ENCODE assay signal across 2 cellular contexts in genomic region chr21:45766055-45766454, GRCh38.
TF ChIP-seq lines count a peak whose summit lies in the region.

No MANE protein-coding gene starts in this region.

TF ChIP-seq in SK-N-SH, 30 proteins besides CTCF, POLR2A, EP300 and RAD21 (continued from another document):
- TF ChIP-seq, protein P1, sequence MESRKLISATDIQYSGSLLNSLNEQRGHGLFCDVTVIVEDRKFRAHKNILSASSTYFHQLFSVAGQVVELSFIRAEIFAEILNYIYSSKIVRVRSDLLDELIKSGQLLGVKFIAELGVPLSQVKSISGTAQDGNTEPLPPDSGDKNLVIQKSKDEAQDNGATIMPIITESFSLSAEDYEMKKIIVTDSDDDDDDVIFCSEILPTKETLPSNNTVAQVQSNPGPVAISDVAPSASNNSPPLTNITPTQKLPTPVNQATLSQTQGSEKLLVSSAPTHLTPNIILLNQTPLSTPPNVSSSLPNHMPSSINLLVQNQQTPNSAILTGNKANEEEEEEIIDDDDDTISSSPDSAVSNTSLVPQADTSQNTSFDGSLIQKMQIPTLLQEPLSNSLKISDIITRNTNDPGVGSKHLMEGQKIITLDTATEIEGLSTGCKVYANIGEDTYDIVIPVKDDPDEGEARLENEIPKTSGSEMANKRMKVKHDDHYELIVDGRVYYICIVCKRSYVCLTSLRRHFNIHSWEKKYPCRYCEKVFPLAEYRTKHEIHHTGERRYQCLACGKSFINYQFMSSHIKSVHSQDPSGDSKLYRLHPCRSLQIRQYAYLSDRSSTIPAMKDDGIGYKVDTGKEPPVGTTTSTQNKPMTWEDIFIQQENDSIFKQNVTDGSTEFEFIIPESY (IDR thresholded peaks at IDR 0.05; ENCODE audit: borderline replicate concordance, low read depth): no peak
- TF ChIP-seq, protein P2, sequence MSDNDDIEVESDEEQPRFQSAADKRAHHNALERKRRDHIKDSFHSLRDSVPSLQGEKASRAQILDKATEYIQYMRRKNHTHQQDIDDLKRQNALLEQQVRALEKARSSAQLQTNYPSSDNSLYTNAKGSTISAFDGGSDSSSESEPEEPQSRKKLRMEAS (IDR thresholded peaks at IDR 0.05; ENCODE audit: low read depth): no peak
- TF ChIP-seq, protein P3, sequence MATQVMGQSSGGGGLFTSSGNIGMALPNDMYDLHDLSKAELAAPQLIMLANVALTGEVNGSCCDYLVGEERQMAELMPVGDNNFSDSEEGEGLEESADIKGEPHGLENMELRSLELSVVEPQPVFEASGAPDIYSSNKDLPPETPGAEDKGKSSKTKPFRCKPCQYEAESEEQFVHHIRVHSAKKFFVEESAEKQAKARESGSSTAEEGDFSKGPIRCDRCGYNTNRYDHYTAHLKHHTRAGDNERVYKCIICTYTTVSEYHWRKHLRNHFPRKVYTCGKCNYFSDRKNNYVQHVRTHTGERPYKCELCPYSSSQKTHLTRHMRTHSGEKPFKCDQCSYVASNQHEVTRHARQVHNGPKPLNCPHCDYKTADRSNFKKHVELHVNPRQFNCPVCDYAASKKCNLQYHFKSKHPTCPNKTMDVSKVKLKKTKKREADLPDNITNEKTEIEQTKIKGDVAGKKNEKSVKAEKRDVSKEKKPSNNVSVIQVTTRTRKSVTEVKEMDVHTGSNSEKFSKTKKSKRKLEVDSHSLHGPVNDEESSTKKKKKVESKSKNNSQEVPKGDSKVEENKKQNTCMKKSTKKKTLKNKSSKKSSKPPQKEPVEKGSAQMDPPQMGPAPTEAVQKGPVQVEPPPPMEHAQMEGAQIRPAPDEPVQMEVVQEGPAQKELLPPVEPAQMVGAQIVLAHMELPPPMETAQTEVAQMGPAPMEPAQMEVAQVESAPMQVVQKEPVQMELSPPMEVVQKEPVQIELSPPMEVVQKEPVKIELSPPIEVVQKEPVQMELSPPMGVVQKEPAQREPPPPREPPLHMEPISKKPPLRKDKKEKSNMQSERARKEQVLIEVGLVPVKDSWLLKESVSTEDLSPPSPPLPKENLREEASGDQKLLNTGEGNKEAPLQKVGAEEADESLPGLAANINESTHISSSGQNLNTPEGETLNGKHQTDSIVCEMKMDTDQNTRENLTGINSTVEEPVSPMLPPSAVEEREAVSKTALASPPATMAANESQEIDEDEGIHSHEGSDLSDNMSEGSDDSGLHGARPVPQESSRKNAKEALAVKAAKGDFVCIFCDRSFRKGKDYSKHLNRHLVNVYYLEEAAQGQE (IDR thresholded peaks at IDR 0.05; ENCODE audit: low read depth, low read length): no peak
- no peak for TF ChIP-seq YY1 (IDR thresholded peaks at IDR 0.05; ENCODE audit: low read depth)
- no peak for TF ChIP-seq ELF1 (IDR thresholded peaks at IDR 0.05)
- TF ChIP-seq NFIC (IDR thresholded peaks at IDR 0.05; ENCODE audit: borderline replicate concordance): no peak
- no peak for TF ChIP-seq RCOR1 (IDR thresholded peaks at IDR 0.05; ENCODE audit: low read length)
- no peak for TF ChIP-seq SIN3A (IDR thresholded peaks at IDR 0.05; ENCODE audit: borderline replicate concordance, low read depth, low read length)
- no peak for TF ChIP-seq FOSL2 (IDR thresholded peaks at IDR 0.05; ENCODE audit: borderline replicate concordance, low read depth)
- TF ChIP-seq RFX5 (IDR thresholded peaks at IDR 0.05; ENCODE audit: low read length): no peak
- TF ChIP-seq NRF1 (IDR thresholded peaks at IDR 0.05; ENCODE audit: low read depth, low read length): no peak
- TF ChIP-seq RXRA (IDR thresholded peaks at IDR 0.05; ENCODE audit: borderline replicate concordance, low read depth): no peak
- no peak for TF ChIP-seq GABPA (IDR thresholded peaks at IDR 0.05; ENCODE audit: low read depth)
- no peak for TF ChIP-seq EZH2phosphoT487 (IDR thresholded peaks at IDR 0.05; ENCODE audit: borderline replicate concordance, low read depth)
- TF ChIP-seq MXI1 (IDR thresholded peaks at IDR 0.05; ENCODE audit: low read depth, low read length): no peak
- no peak for TF ChIP-seq USF2 (IDR thresholded peaks at IDR 0.05; ENCODE audit: borderline replicate concordance, low read depth, low read length)
- TF ChIP-seq, protein P4, sequence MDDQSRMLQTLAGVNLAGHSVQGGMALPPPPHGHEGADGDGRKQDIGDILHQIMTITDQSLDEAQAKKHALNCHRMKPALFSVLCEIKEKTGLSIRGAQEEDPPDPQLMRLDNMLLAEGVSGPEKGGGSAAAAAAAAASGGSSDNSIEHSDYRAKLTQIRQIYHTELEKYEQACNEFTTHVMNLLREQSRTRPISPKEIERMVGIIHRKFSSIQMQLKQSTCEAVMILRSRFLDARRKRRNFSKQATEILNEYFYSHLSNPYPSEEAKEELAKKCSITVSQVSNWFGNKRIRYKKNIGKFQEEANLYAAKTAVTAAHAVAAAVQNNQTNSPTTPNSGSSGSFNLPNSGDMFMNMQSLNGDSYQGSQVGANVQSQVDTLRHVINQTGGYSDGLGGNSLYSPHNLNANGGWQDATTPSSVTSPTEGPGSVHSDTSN (IDR thresholded peaks at IDR 0.05): no peak

TF ChIP-seq in SK-N-SH treated with all-trans-retinoic acid at 6 μM for 48 hours, 23 proteins besides CTCF, POLR2A, EP300 and RAD21 (continued from another document):
- TF ChIP-seq CSDC2 (CRISPR knock-in tag; IDR thresholded peaks at IDR 0.05) (no peak), TOX (CRISPR knock-in tag; IDR thresholded peaks at IDR 0.05; ENCODE audit: borderline replicate concordance) (no peak), PATZ1 (CRISPR knock-in tag; IDR thresholded peaks at IDR 0.05; ENCODE audit: borderline replicate concordance) (no peak), ESRRG (CRISPR knock-in tag; IDR thresholded peaks at IDR 0.05) (no peak), SNAI2 (CRISPR knock-in tag; IDR thresholded peaks at IDR 0.05) (no peak), TCF4 (CRISPR knock-in tag; IDR thresholded peaks at IDR 0.05; ENCODE audit: borderline replicate concordance) (no peak), GLIS3 (CRISPR knock-in tag; IDR thresholded peaks at IDR 0.05) (no peak), ZNF70 (CRISPR knock-in tag; IDR thresholded peaks at IDR 0.05) (no peak), POU6F1 (CRISPR knock-in tag; IDR thresholded peaks at IDR 0.05; ENCODE audit: borderline replicate concordance, low read depth) (no peak), OSR1 (CRISPR knock-in tag; IDR thresholded peaks at IDR 0.05) (no peak), ARNTL (CRISPR knock-in tag; IDR thresholded peaks at IDR 0.05; ENCODE audit: borderline replicate concordance, low read depth) (no peak), BACH2 (CRISPR knock-in tag; IDR thresholded peaks at IDR 0.05; ENCODE audit: borderline replicate concordance) (no peak), ISL1 (CRISPR knock-in tag; IDR thresholded peaks at IDR 0.05) (no peak)
